ENCODE assay signal across 28 cellular contexts in the genomic region with DNA sequence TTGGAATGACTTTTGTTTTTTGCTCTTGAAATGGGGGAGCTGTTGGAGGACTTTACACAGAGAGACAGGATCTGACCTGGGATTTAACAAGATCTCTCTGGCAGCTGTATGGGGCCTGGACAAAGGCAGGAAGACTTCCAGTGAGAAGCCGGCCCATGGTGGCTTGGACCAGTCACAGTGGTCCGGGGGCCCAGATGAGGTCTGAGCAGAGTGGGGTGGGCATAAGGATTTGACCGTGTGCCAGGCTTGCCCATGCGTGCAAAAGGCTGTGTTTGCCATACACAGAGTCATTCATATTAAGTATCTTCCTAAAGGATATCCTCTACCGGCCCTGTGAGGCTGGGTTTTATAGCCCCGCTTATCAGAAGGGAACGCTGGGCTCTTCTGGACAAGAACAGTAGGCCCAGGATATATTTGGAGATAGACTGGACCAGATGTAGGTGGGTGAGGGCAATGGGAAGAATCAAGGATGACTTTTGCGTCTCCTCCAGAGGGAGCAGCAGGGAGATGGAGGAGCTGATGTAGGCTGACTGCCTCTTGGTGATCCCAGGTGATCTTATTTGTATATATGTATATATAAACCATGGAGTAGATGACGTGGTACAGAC. TPM values are rescaled to one million over a fixed set of nuclear protein-coding genes. Genes with fewer than 3 reads are reported as not detected.
"Had no signal": no experiment of that assay in that cellular context is flagged by ENCODE, and none has a peak within 500 bp of the region (broad histone marks: within the 10 kb centered on the region; RNA-seq: fewer than 3 reads in every experiment).

No MANE protein-coding gene starts in this region.

- H3K36me3 Mint-ChIP-seq: activated naive CD4-positive, alpha-beta T cell treated with anti-CD3 and anti-CD28 coated beads, Interleukin-2, amount 10 ng/mL, durations not matched to agents 7 days and 5 days; activated naive CD8-positive, alpha-beta T cell treated with anti-CD3 and anti-CD28 coated beads for 36 hours had no signal

- H3K27me3 ChIP-seq: breast epithelium, Peyer's patch had no signal

- H3K4me3 ChIP-seq: breast epithelium, Peyer's patch had no signal

- H3K9me3 Mint-ChIP-seq: activated CD4-positive, alpha-beta memory T cell treated with anti-CD3 and anti-CD28 coated beads for 36 hours; activated CD4-positive, alpha-beta T cell treated with anti-CD3 and anti-CD28 coated beads, Interleukin-2, amount 10 ng/mL, durations not matched to agents 7 days and 5 days; activated naive CD4-positive, alpha-beta T cell treated with anti-CD3 and anti-CD28 coated beads, Interleukin-2, amount 10 ng/mL, durations not matched to agents 7 days and 5 days; activated naive CD8-positive, alpha-beta T cell treated with anti-CD3 and anti-CD28 coated beads for 36 hours; activated T-helper 2 cell treated with anti-CD3 and anti-CD28 coated beads, Interferon-gamma antibody, Interleukin-2, Interleukin-4, amounts not matched to agents 10 μg/mL and 5 μg/mL and 100 μg/mL, durations not matched to agents 14 hours and 24 hours and 36 hours; T-cell had no signal

- H3K27me3 Mint-ChIP-seq: activated CD4-positive, alpha-beta memory T cell treated with anti-CD3 and anti-CD28 coated beads for 36 hours; activated CD4-positive, alpha-beta T cell treated with anti-CD3 and anti-CD28 coated beads, Interleukin-2, amount 10 ng/mL, durations not matched to agents 7 days and 5 days; activated naive CD8-positive, alpha-beta T cell treated with anti-CD3 and anti-CD28 coated beads for 36 hours; T-cell had no signal

- H3K4me1 Mint-ChIP-seq: activated naive CD4-positive, alpha-beta T cell treated with anti-CD3 and anti-CD28 coated beads, Interleukin-2, amount 10 ng/mL, durations not matched to agents 7 days and 5 days had no signal

- H3K9me3 ChIP-seq: breast epithelium, Peyer's patch had no signal

- H3K36me3 ChIP-seq: breast epithelium had no signal

- ATAC-seq: activated T-cell treated with anti-CD3 and anti-CD28 coated beads, Interleukin-2, amount 50 U/mL, for 72 hours; T-cell had no signal

- H3K27ac Mint-ChIP-seq: activated CD4-positive, alpha-beta memory T cell treated with anti-CD3 and anti-CD28 coated beads for 36 hours; activated CD4-positive, alpha-beta T cell treated with anti-CD3 and anti-CD28 coated beads, Interleukin-2, amount 10 ng/mL, durations not matched to agents 7 days and 5 days; activated naive CD4-positive, alpha-beta T cell treated with anti-CD3 and anti-CD28 coated beads, Interleukin-2, amount 10 ng/mL, durations not matched to agents 7 days and 5 days; activated naive CD8-positive, alpha-beta T cell treated with anti-CD3 and anti-CD28 coated beads for 36 hours; activated T-cell treated with anti-CD3 and anti-CD28 coated beads, Interleukin-2, amount 50 U/mL, for 72 hours; activated T-helper 2 cell treated with anti-CD3 and anti-CD28 coated beads, Interferon-gamma antibody, Interleukin-2, Interleukin-4, amounts not matched to agents 10 μg/mL and 5 μg/mL and 100 μg/mL, durations not matched to agents 14 hours and 24 hours and 36 hours; T-cell had no signal

- FAIRE-seq: TTC549 had no signal

- H3K27ac ChIP-seq: breast epithelium, Peyer's patch had no signal

- H3K4me3 Mint-ChIP-seq: activated CD4-positive, alpha-beta memory T cell treated with anti-CD3 and anti-CD28 coated beads for 36 hours; activated CD4-positive, alpha-beta T cell treated with anti-CD3 and anti-CD28 coated beads, Interleukin-2, amount 10 ng/mL, durations not matched to agents 7 days and 5 days; activated naive CD4-positive, alpha-beta T cell treated with anti-CD3 and anti-CD28 coated beads, Interleukin-2, amount 10 ng/mL, durations not matched to agents 7 days and 5 days; activated naive CD8-positive, alpha-beta T cell treated with anti-CD3 and anti-CD28 coated beads for 36 hours; activated T-cell treated with anti-CD3 and anti-CD28 coated beads, Interleukin-2, amount 50 U/mL, for 72 hours; T-cell had no signal

- DNase-seq: activated CD4-positive, alpha-beta memory T cell treated with anti-CD3 and anti-CD28 coated beads for 36 hours; activated CD4-positive, alpha-beta T cell treated with anti-CD3 and anti-CD28 coated beads, Interleukin-2, amount 10 ng/mL, durations not matched to agents 7 days and 5 days; activated CD4-positive, CD25-positive, alpha-beta regulatory T cell; activated CD8-positive, alpha-beta memory T cell treated with anti-CD3 and anti-CD28 coated beads for 24 hours; activated gamma-delta T cell treated with Interleukin-2 at 50 U/mL for 16 hours; activated naive CD4-positive, alpha-beta T cell treated with anti-CD3 and anti-CD28 coated beads, Interleukin-2, amount 10 ng/mL, durations not matched to agents 7 days and 5 days; activated naive CD8-positive, alpha-beta T cell treated with anti-CD3 and anti-CD28 coated beads for 36 hours; activated T-cell treated with anti-CD3 and anti-CD28 coated beads, Interleukin-2, amount 50 U/mL, for 72 hours; caudate nucleus; Kasumi-1; KBM-7; NCI-H1105 treated with DMSO at 0.1 percent for 48 hours; NCI-H1436 treated with DMSO at 0.1 percent for 48 hours; NCI-H187; NCI-H2081; NCI-H510A treated with DMSO at 0.1 percent for 48 hours; NCI-H69; NK-92 treated with Interleukin-12 subunit alpha and Interleukin-12 subunit beta, amount 100 ng/mL, for 24 hours; OCI-M1; SHP77 treated with DMSO at 0.1 percent for 48 hours; T-cell; T-helper 2 cell; T1000 had no signal

RNA-seq across cellular contexts. Expression of gene HAS1, which starts 26.5 kb away (rescaled TPM):
- total RNA-seq: activated CD4-positive, alpha-beta memory T cell treated with anti-CD3 and anti-CD28 coated beads for 36 hours; activated CD4-positive, alpha-beta T cell treated with anti-CD3 and anti-CD28 coated beads, Interleukin-2, amount 10 ng/mL, durations not matched to agents 7 days and 5 days; activated naive CD8-positive, alpha-beta T cell treated with anti-CD3 and anti-CD28 coated beads for 36 hours; activated T-cell treated with anti-CD3 and anti-CD28 coated beads, Interleukin-2, amount 50 U/mL, for 72 hours; activated T-helper 2 cell treated with anti-CD3 and anti-CD28 coated beads, Interferon-gamma antibody, Interleukin-2, Interleukin-4, amounts not matched to agents 10 μg/mL and 5 μg/mL and 100 μg/mL, durations not matched to agents 14 hours and 24 hours and 36 hours; SK-MEL-5; T-cell had no signal

RNA-seq across cellular contexts. Expression of gene SIGLEC14, which starts 50.6 kb away (rescaled TPM):
- total RNA-seq: activated CD4-positive, alpha-beta memory T cell treated with anti-CD3 and anti-CD28 coated beads for 36 hours; activated CD4-positive, alpha-beta T cell treated with anti-CD3 and anti-CD28 coated beads, Interleukin-2, amount 10 ng/mL, durations not matched to agents 7 days and 5 days; activated T-helper 2 cell treated with anti-CD3 and anti-CD28 coated beads, Interferon-gamma antibody, Interleukin-2, Interleukin-4, amounts not matched to agents 10 μg/mL and 5 μg/mL and 100 μg/mL, durations not matched to agents 14 hours and 24 hours and 36 hours; SK-MEL-5 had no signal

RNA-seq across cellular contexts. Expression of gene FPR1, which starts 54.4 kb away (rescaled TPM):
- total RNA-seq: activated CD4-positive, alpha-beta memory T cell treated with anti-CD3 and anti-CD28 coated beads for 36 hours; activated CD4-positive, alpha-beta T cell treated with anti-CD3 and anti-CD28 coated beads, Interleukin-2, amount 10 ng/mL, durations not matched to agents 7 days and 5 days; activated naive CD8-positive, alpha-beta T cell treated with anti-CD3 and anti-CD28 coated beads for 36 hours; activated T-cell treated with anti-CD3 and anti-CD28 coated beads, Interleukin-2, amount 50 U/mL, for 72 hours; activated T-helper 2 cell treated with anti-CD3 and anti-CD28 coated beads, Interferon-gamma antibody, Interleukin-2, Interleukin-4, amounts not matched to agents 10 μg/mL and 5 μg/mL and 100 μg/mL, durations not matched to agents 14 hours and 24 hours and 36 hours; SK-MEL-5 had no signal
